ENCODE assay signal across 25 cellular contexts in genomic region chr2:36339819-36340218, GRCh38. TPM values are rescaled to one million over a fixed set of nuclear protein-coding genes. Genes with fewer than 3 reads are reported as not detected.
DNase-seq lines count a peak whose midpoint lies in the region; ATAC-seq and TF ChIP-seq lines count a peak whose summit lies in the region.
"Had no signal": no experiment of that assay in that cellular context is flagged by ENCODE, and none has a peak within 500 bp of the region (broad histone marks: within the 10 kb centered on the region; RNA-seq: fewer than 3 reads in every experiment).

No MANE protein-coding gene starts in this region.

- peak overlapping the region; percentile 4; the same call in 1 of the 2 replicates for H3K9ac ChIP-seq in GM23248
- H3K9ac ChIP-seq: BLaER1 treated with 17β-estradiol and CSF1 and Interleukin-3, amounts not matched to agents 10 nM and 100 nM had no signal

- H3K9me2 ChIP-seq in GM23248 (ENCODE audit: insufficient read depth): no peaks in the 10 kb centered on the region

- DNase-seq in GM23248 (peak; percentile 75), glomerular visceral epithelial cell (ENCODE audit: extremely low spot score) (peak; percentile 65), iPS-NIHi11 (ENCODE audit: low spot score) (no peak), GOT3 (lab: John Stamatoyannopoulos, UW) (no peak)
- DNase-seq in activated naive CD8-positive, alpha-beta T cell treated with anti-CD3 and anti-CD28 coated beads for 36 hours: no peak
- DNase-seq: activated CD4-positive, alpha-beta T cell treated with anti-CD3 and anti-CD28 coated beads for 36 hours; DMS 273 treated with DMSO at 0.1 percent for 48 hours; dorsolateral prefrontal cortex; GF-D8; H7; NCI-H1694; NCI-H2227 treated with DMSO at 0.1 percent for 48 hours; NK-92 treated with Interleukin-12 subunit alpha and Interleukin-12 subunit beta, amount 100 ng/mL, for 24 hours; nucleus accumbens; right cardiac atrium; stimulated activated CD4-positive, alpha-beta T cell treated with anti-CD3 and anti-CD28 coated beads, Interleukin-15, amount 100 ng/mL, for 24 hours; SW 1271; thyroid gland had no signal

- no peak overlapping the region for H3K4me3 ChIP-seq in GM23248
- H3K4me3 ChIP-seq: BLaER1 treated with 17β-estradiol and CSF1 and Interleukin-3, amounts not matched to agents 10 nM and 100 nM; dorsolateral prefrontal cortex; GM12878; thyroid gland had no signal

- H3K4me1 ChIP-seq in GM23248 (ENCODE audit: insufficient read depth): peaks cover 39% of the 10 kb centered on the region
- H3K4me1 ChIP-seq: thyroid gland had no signal

- ATAC-seq in SK-N-SH treated with all-trans-retinoic acid at 6 μM for 48 hours: peak; percentile 69
- ATAC-seq in GM19324 (IDR thresholded peaks at IDR 0.05; ENCODE audit: low FRiP score, unreplicated experiment): no peak
- ATAC-seq: activated CD4-positive, alpha-beta T cell treated with anti-CD3 and anti-CD28 coated beads for 36 hours; activated T-helper 17 cell treated with anti-CD3 and anti-CD28 coated beads, Interleukin-2, amount 50 U/mL, for 72 hours; GM12878; right cardiac atrium; stimulated activated memory B cell treated with anti-CD40 and anti-IgM and Interleukin-4, amounts not matched to agents 10 μg/mL and 1 μg/mL and 100 μg/mL, for 72 hours had no signal

- H3K36me3 Mint-ChIP-seq in activated naive CD8-positive, alpha-beta T cell treated with anti-CD3 and anti-CD28 coated beads for 36 hours: no peaks in the 10 kb centered on the region
- H3K36me3 Mint-ChIP-seq: stimulated activated memory B cell treated with anti-CD40 and anti-IgM and Interleukin-4, amounts not matched to agents 10 μg/mL and 1 μg/mL and 100 μg/mL, for 72 hours had no signal

- H2AFZ ChIP-seq in GM23248: peak overlapping the region; percentile 22; the same call in 1 of the 2 replicates

- peaks cover 20% of the 10 kb centered on the region for H3F3A ChIP-seq in GM23248 (ENCODE audit: insufficient read depth)

- H3K4me1 Mint-ChIP-seq in activated naive CD8-positive, alpha-beta T cell treated with anti-CD3 and anti-CD28 coated beads for 36 hours: peaks cover 4% of the 10 kb centered on the region
- H3K4me1 Mint-ChIP-seq: activated T-helper 17 cell treated with anti-CD3 and anti-CD28 coated beads, Interleukin-2, amount 50 U/mL, for 72 hours; stimulated activated memory B cell treated with anti-CD40 and anti-IgM and Interleukin-4, amounts not matched to agents 10 μg/mL and 1 μg/mL and 100 μg/mL, for 72 hours had no signal

- no peak overlapping the region for H3K27ac Mint-ChIP-seq in activated naive CD8-positive, alpha-beta T cell treated with anti-CD3 and anti-CD28 coated beads for 36 hours
- H3K27ac Mint-ChIP-seq: activated CD4-positive, alpha-beta T cell treated with anti-CD3 and anti-CD28 coated beads for 36 hours; activated T-helper 17 cell treated with anti-CD3 and anti-CD28 coated beads, Interleukin-2, amount 50 U/mL, for 72 hours; stimulated activated memory B cell treated with anti-CD40 and anti-IgM and Interleukin-4, amounts not matched to agents 10 μg/mL and 1 μg/mL and 100 μg/mL, for 72 hours had no signal

- WGBS in GM23248 (ENCODE audit: low coverage in 1 of 2, low lambda C conversion rate in 2 of 2, missing lambda C conversion rate in 2 of 2), 2 experiments: 4 to 7% methylated on average over 4 of the region's 4 CpGs

- H3K27me3 Mint-ChIP-seq in activated naive CD8-positive, alpha-beta T cell treated with anti-CD3 and anti-CD28 coated beads for 36 hours: peaks cover 15% of the 10 kb centered on the region

- H3K9me3 Mint-ChIP-seq in activated naive CD8-positive, alpha-beta T cell treated with anti-CD3 and anti-CD28 coated beads for 36 hours: no peaks in the 10 kb centered on the region
- H3K9me3 Mint-ChIP-seq: activated T-helper 17 cell treated with anti-CD3 and anti-CD28 coated beads, Interleukin-2, amount 50 U/mL, for 72 hours; stimulated activated memory B cell treated with anti-CD40 and anti-IgM and Interleukin-4, amounts not matched to agents 10 μg/mL and 1 μg/mL and 100 μg/mL, for 72 hours had no signal

- H3K4me3 Mint-ChIP-seq in activated naive CD8-positive, alpha-beta T cell treated with anti-CD3 and anti-CD28 coated beads for 36 hours: no peak overlapping the region
- H3K4me3 Mint-ChIP-seq: activated CD4-positive, alpha-beta T cell treated with anti-CD3 and anti-CD28 coated beads for 36 hours; activated T-helper 17 cell treated with anti-CD3 and anti-CD28 coated beads, Interleukin-2, amount 50 U/mL, for 72 hours; stimulated activated memory B cell treated with anti-CD40 and anti-IgM and Interleukin-4, amounts not matched to agents 10 μg/mL and 1 μg/mL and 100 μg/mL, for 72 hours had no signal

- in situ Hi-C loops in GM23248 (cut with MboI): no loop called here

- H3K9me3 ChIP-seq in GM23248 (ENCODE audit: low read depth): no peaks in the 10 kb centered on the region
- H3K9me3 ChIP-seq: BLaER1 treated with 17β-estradiol and CSF1 and Interleukin-3, amounts not matched to agents 10 nM and 100 nM; thyroid gland had no signal

- no peaks in the 10 kb centered on the region for H3K36me3 ChIP-seq in GM23248 (ENCODE audit: low read depth)
- H3K36me3 ChIP-seq: BLaER1 treated with 17β-estradiol and CSF1 and Interleukin-3, amounts not matched to agents 10 nM and 100 nM; thyroid gland had no signal

- H3K27ac ChIP-seq in GM23248: peak overlapping the region; percentile 58
- H3K27ac ChIP-seq: BLaER1 treated with 17β-estradiol and CSF1 and Interleukin-3, amounts not matched to agents 10 nM and 100 nM; dorsolateral prefrontal cortex; RWPE1; thyroid gland had no signal

- no peaks in the 10 kb centered on the region for H4K20me1 ChIP-seq in GM23248 (ENCODE audit: insufficient read depth)
- H4K20me1 ChIP-seq: BLaER1 treated with 17β-estradiol and CSF1 and Interleukin-3, amounts not matched to agents 10 nM and 100 nM had no signal

- H3K79me2 ChIP-seq in GM23248 (ENCODE audit: insufficient read depth): no peaks in the 10 kb centered on the region

- no peaks in the 10 kb centered on the region for H3K27me3 ChIP-seq in GM23248 (replicated peaks; ENCODE audit: insufficient read depth)
- H3K27me3 ChIP-seq: BLaER1 treated with 17β-estradiol and CSF1 and Interleukin-3, amounts not matched to agents 10 nM and 100 nM; dorsolateral prefrontal cortex; thyroid gland had no signal

- H3K4me2 ChIP-seq in GM23248 (ENCODE audit: unreplicated experiment): peak overlapping the region; percentile 27
- H3K4me2 ChIP-seq: BLaER1 treated with 17β-estradiol and CSF1 and Interleukin-3, amounts not matched to agents 10 nM and 100 nM had no signal

TF ChIP-seq in SK-N-SH treated with all-trans-retinoic acid at 6 μM for 48 hours, 23 proteins besides CTCF, POLR2A, EP300 and RAD21:
- TF ChIP-seq RARB (CRISPR knock-in tag; IDR thresholded peaks at IDR 0.05) (no peak), PATZ1 (CRISPR knock-in tag; IDR thresholded peaks at IDR 0.05; ENCODE audit: borderline replicate concordance) (no peak), ZC3H10 (CRISPR knock-in tag; IDR thresholded peaks at IDR 0.05) (no peak), CREB5 (CRISPR knock-in tag; IDR thresholded peaks at IDR 0.05; ENCODE audit: low read depth) (no peak), OSR1 (CRISPR knock-in tag; IDR thresholded peaks at IDR 0.05) (no peak), ISL1 (CRISPR knock-in tag; IDR thresholded peaks at IDR 0.05) (peak; percentile 44; the same call in 1 of the 2 replicates)
TF ChIP-seq in SK-N-SH treated with all-trans-retinoic acid at 6 μM for 48 hours: peak in this region for 1.

RNA-seq across cellular contexts. Expression of gene CRIM1, which starts 15.8 kb away (rescaled TPM):
- total RNA-seq in GM23248 (2014; rRNA removed; shearing (Covaris generic)): 485 and 499 TPM in 2 replicates
- polyA plus RNA-seq in GM23248 (2016; fragmentation: Nextera tagmentation; extraction: Ambion mirVana): 76.4 and 77.4 TPM in 2 replicates
- total RNA-seq in activated naive CD8-positive, alpha-beta T cell treated with anti-CD3 and anti-CD28 coated beads for 36 hours: 10 to 100 TPM; 11.8 to 12.6 TPM

Comparison
In these comparisons a context has a peak if more than half of its experiments do, and no peak if none do; other contexts are left out.
1. DNase-seq: peak in GM23248 (single experiment) and glomerular visceral epithelial cell (single experiment); none in activated naive CD8-positive, alpha-beta T cell treated with anti-CD3 and anti-CD28 coated beads for 36 hours (single experiment), iPS-NIHi11 (single experiment) and GOT3 (single experiment).
2. RNA of gene CRIM1, which starts 15.8 kb away (total RNA-seq): 485 to 499 TPM in GM23248; 11.8 to 12.6 TPM in activated naive CD8-positive, alpha-beta T cell treated with anti-CD3 and anti-CD28 coated beads for 36 hours; every median in the first group is over 10 times any median in the second.